In the genomic region with DNA sequence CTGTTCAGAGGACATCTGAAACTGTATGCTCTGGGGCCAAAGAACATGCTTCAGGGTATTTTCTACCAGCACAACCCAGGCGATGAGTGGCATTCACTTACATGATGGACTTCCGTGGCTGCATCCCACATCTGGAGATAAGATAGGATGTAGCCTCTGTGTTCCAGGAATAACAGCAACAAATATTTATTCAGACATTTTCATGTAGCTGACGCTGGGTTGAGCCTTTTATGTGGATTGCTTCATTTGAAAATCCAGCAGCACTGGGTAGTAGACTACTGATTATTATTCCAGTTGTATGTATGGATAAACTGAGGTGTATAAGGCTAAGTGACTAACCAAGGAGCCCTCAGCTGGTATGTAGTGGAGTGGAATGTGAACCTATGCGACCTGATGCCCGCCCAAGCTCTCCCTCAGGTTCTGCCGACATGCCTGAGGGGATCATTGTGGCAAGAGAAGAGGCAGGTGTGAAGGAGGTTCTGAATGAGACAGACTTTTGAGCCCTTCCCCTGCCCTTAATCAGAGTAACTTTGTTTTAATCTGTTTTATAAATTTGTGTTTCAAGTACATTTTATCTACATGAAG, we compare ENCODE assay signal across 1 cellular context.
TF ChIP-seq lines count a peak whose summit lies in the region.

No MANE protein-coding gene starts in this region.

TF ChIP-seq in SK-N-SH treated with all-trans-retinoic acid at 6 μM for 48 hours, 23 proteins besides CTCF, POLR2A, EP300 and RAD21 (continued from another document):
- TF ChIP-seq, protein P1, sequence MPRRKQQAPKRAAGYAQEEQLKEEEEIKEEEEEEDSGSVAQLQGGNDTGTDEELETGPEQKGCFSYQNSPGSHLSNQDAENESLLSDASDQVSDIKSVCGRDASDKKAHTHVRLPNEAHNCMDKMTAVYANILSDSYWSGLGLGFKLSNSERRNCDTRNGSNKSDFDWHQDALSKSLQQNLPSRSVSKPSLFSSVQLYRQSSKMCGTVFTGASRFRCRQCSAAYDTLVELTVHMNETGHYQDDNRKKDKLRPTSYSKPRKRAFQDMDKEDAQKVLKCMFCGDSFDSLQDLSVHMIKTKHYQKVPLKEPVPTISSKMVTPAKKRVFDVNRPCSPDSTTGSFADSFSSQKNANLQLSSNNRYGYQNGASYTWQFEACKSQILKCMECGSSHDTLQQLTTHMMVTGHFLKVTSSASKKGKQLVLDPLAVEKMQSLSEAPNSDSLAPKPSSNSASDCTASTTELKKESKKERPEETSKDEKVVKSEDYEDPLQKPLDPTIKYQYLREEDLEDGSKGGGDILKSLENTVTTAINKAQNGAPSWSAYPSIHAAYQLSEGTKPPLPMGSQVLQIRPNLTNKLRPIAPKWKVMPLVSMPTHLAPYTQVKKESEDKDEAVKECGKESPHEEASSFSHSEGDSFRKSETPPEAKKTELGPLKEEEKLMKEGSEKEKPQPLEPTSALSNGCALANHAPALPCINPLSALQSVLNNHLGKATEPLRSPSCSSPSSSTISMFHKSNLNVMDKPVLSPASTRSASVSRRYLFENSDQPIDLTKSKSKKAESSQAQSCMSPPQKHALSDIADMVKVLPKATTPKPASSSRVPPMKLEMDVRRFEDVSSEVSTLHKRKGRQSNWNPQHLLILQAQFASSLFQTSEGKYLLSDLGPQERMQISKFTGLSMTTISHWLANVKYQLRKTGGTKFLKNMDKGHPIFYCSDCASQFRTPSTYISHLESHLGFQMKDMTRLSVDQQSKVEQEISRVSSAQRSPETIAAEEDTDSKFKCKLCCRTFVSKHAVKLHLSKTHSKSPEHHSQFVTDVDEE (CRISPR knock-in tag; IDR thresholded peaks at IDR 0.05) = no peak
- no peak for TF ChIP-seq ESRRG (CRISPR knock-in tag; IDR thresholded peaks at IDR 0.05)
- no peak for TF ChIP-seq ZFP3 (CRISPR knock-in tag; IDR thresholded peaks at IDR 0.05)
- TF ChIP-seq TCF4 (CRISPR knock-in tag; IDR thresholded peaks at IDR 0.05; ENCODE audit: borderline replicate concordance) = no peak
- TF ChIP-seq, protein P2, sequence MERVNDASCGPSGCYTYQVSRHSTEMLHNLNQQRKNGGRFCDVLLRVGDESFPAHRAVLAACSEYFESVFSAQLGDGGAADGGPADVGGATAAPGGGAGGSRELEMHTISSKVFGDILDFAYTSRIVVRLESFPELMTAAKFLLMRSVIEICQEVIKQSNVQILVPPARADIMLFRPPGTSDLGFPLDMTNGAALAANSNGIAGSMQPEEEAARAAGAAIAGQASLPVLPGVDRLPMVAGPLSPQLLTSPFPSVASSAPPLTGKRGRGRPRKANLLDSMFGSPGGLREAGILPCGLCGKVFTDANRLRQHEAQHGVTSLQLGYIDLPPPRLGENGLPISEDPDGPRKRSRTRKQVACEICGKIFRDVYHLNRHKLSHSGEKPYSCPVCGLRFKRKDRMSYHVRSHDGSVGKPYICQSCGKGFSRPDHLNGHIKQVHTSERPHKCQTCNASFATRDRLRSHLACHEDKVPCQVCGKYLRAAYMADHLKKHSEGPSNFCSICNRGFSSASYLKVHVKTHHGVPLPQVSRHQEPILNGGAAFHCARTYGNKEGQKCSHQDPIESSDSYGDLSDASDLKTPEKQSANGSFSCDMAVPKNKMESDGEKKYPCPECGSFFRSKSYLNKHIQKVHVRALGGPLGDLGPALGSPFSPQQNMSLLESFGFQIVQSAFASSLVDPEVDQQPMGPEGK (CRISPR knock-in tag; IDR thresholded peaks at IDR 0.05; ENCODE audit: borderline replicate concordance) = no peak
- no peak for TF ChIP-seq TOX (CRISPR knock-in tag; IDR thresholded peaks at IDR 0.05; ENCODE audit: borderline replicate concordance)
- no peak for TF ChIP-seq RARB (CRISPR knock-in tag; IDR thresholded peaks at IDR 0.05)
- TF ChIP-seq ZC3H10 (CRISPR knock-in tag; IDR thresholded peaks at IDR 0.05) = no peak
- no peak for TF ChIP-seq ZNF565 (CRISPR knock-in tag; conservative IDR thresholded peaks at IDR 0.05; ENCODE audit: low read depth)
- TF ChIP-seq ZFP30 (CRISPR knock-in tag; IDR thresholded peaks at IDR 0.05) = no peak
- TF ChIP-seq SNAI2 (CRISPR knock-in tag; IDR thresholded peaks at IDR 0.05) = no peak
